Comparison of ENCODE assay signal across 8 cellular contexts in the genomic region with DNA sequence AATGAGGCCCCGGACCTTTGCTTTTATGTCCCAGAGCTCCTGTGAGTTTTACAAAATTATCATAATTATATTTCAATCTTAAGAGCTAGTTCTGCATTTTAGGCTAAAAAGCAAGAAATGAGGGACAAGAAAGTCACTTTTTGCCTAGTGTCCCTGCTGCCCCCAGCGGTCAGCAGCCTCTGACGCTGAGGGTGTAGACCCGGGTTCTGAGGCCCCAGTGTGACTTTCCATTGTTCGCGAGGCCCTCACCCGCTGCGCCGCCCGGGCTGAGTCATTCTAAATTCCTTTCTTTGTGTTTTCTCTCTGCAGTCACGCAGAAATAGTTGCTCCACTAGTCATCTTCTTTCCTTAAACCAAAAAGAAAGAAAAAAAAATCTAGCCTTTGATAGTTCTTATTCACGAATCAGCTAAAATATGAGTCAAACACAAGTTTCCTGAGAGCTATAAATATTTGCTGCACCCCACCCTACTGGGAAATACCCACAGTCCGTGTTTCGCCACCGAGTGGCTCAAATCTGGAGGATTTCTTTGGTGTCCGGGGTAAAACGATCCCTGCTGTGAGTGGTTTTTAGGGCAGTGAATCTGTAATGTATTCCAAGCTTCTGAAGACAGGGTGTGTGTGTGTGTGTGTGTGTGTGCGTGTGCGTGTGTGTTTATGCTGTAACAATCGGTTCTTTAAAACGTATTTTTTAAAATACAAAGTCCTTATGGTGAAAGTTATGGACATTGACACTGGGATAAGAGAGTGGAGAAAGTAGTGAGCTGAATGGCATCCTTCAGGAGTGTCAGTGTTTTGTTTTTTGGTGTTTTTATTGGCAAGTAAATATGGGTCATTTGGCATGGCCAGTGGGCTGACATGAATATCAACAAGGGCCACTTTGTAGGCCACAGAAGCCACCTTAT. TPM values are rescaled to one million over a fixed set of nuclear protein-coding genes. Genes with fewer than 3 reads are reported as not detected.
DNase-seq lines count a peak whose midpoint lies in the region; ATAC-seq and TF ChIP-seq lines count a peak whose summit lies in the region.

No MANE protein-coding gene starts in this region.

- peak overlapping the region; percentile 89 for H3K4me3 Mint-ChIP-seq in activated naive CD8-positive, alpha-beta T cell

- H3K27me3 Mint-ChIP-seq in activated naive CD8-positive, alpha-beta T cell: no peaks in the 10 kb centered on the region

- no peaks in the 10 kb centered on the region; the same call in 1 of the 2 replicates for H3K36me3 ChIP-seq in SK-N-MC (ENCODE audit: insufficient read depth, low read length)
- H3K36me3 ChIP-seq in transverse colon: no peaks in the 10 kb centered on the region

- H3K4me1 Mint-ChIP-seq in activated naive CD8-positive, alpha-beta T cell (ENCODE audit: low read depth): peaks cover 21% of the 10 kb centered on the region

- intact Hi-C loops in cardiac septum (cut with DNase I) (loop anchor here (1.0 kb wide), 1 partner anchor 59 kb away; a partner anchor contains a TSS), transverse colon (cut with DNase I; ENCODE audit: low total_unique reads) (loop anchor here (10.0 kb wide), 1 partner anchor 56 kb away; a partner anchor contains a TSS)

- H3K27me3 ChIP-seq in transverse colon: no peaks in the 10 kb centered on the region

- peak; percentile 64 for TF ChIP-seq EP300 in transverse colon (IDR thresholded peaks at IDR 0.05; ENCODE audit: low read depth)

- H3K9ac ChIP-seq in SK-N-MC (ENCODE audit: insufficient read length): peak overlapping the region; percentile 73

- DNase-seq in ACHN: peak; percentile 95
- DNase-seq in SK-N-MC (ENCODE audit: low read depth, low spot score): no peak
- peak; percentile 90 for DNase-seq in cardiac septum (ENCODE audit: low spot score)
- peak; percentile 94 for DNase-seq in pons (ENCODE audit: low spot score)
- peak; percentile 76 for DNase-seq in transverse colon

- ATAC-seq in GM19035 (IDR thresholded peaks at IDR 0.05; ENCODE audit: unreplicated experiment) (peak; percentile 84), HG03342 (IDR thresholded peaks at IDR 0.05; ENCODE audit: unreplicated experiment) (peak; percentile 73)

- TF ChIP-seq POLR2A in transverse colon (IDR thresholded peaks at IDR 0.05): peak; percentile 30

- peak overlapping the region; percentile 26 for H3K4me3 ChIP-seq in SK-N-MC
- H3K4me3 ChIP-seq in transverse colon: peak overlapping the region in 3 of 4 donors; percentile 10 to 22 (median 13)

- in situ Hi-C loops in ACHN (cut with HindIII; ENCODE audit: low pct_ligation_motif_present, low pct_unique_long_range_greater_than_20kb, low sequenced_read_pairs) (no loop called here), transverse colon (cut with MboI; ENCODE audit: low pct_ligation_motif_present in 1 of 4, low pct_unique_long_range_greater_than_20kb in 1 of 4, low sequenced_read_pairs in 3 of 4) (no loop called here)

- peaks cover 5% of the 10 kb centered on the region for H3K36me3 Mint-ChIP-seq in activated naive CD8-positive, alpha-beta T cell

- H3K27ac ChIP-seq in SK-N-MC (peak overlapping the region; percentile 96), transverse colon (peak overlapping the region; percentile 81 to 92 (median 88))

- WGBS in transverse colon (ENCODE audit: low coverage in 1 of 2), 2 donors: 27 to 32% methylated on average over 20 to 21 of the region's 21 CpGs

- peaks cover 3% of the 10 kb centered on the region for H3K9me3 Mint-ChIP-seq in activated naive CD8-positive, alpha-beta T cell (ENCODE audit: low read depth)

- H3K9me3 ChIP-seq in SK-N-MC (ENCODE audit: low read depth, low read length): no peaks in the 10 kb centered on the region; the same call in 1 of the 2 replicates
- H3K9me3 ChIP-seq in transverse colon: no peaks in the 10 kb centered on the region

- peaks cover 15 to 30% (median 23%) of the 10 kb centered on the region in 4 donors for H3K4me1 ChIP-seq in transverse colon

- TF ChIP-seq CTCF in transverse colon (IDR thresholded peaks at IDR 0.05): peak in 4 of 5 experiments; percentile 20 to 36 (median 30)

- peak overlapping the region; percentile 100 for H3K27ac Mint-ChIP-seq in activated naive CD8-positive, alpha-beta T cell

RNA-seq across cellular contexts. Expression of a gene that starts 59.7 kb away (rescaled TPM):
- 2,432 TPM for total RNA-seq in cardiac septum
- total RNA-seq in transverse colon: 1,000 to 10,000 TPM; 2,654 to 8,743 (median 5,443) TPM
